14 cellular contexts compared by ENCODE assay signal in the genomic region with DNA sequence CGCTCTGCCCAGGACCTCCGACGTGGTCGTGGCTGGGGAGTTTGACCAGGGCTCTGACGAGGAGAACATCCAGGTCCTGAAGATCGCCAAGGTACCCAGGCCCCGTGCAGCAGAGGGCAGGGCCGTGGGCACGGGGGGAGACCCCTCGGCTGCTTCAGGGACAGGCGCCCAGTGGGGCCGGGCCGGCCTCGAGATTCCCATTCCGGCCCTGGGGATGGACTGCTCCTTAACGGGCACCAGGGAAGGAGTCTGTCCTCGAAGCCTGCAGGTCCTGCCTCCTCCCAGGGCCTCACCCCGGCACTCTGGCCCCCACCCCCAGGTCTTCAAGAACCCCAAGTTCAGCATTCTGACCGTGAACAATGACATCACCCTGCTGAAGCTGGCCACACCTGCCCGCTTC. TPM values are rescaled to one million over a fixed set of nuclear protein-coding genes. Genes with fewer than 3 reads are reported as not detected.
"Had no signal": no experiment of that assay in that cellular context is flagged by ENCODE, and none has a peak within 500 bp of the region (broad histone marks: within the 10 kb centered on the region; RNA-seq: fewer than 3 reads in every experiment).

No MANE protein-coding gene starts in this region.

RNA-seq across cellular contexts. Expression of a gene that starts 4.3 kb away (rescaled TPM):
- total RNA-seq: activated naive CD4-positive, alpha-beta T cell treated with anti-CD3 and anti-CD28 coated beads for 36 hours; activated naive CD4-positive, alpha-beta T cell treated with anti-CD3 and anti-CD28 coated beads, Interleukin-2, amount 50 U/mL, for 72 hours; activated naive CD8-positive, alpha-beta T cell treated with anti-CD3 and anti-CD28 coated beads for 36 hours; activated naive CD8-positive, alpha-beta T cell treated with anti-CD3 and anti-CD28 coated beads, Interleukin-2, amount 10 ng/mL, durations not matched to agents 7 days and 5 days; activated T-cell treated with anti-CD3 and anti-CD28 coated beads, Interleukin-2, amount 50 U/mL, for 72 hours; activated T-helper 1 cell treated with anti-CD3 and anti-CD28 coated beads, Interleukin-12 subunit alpha, Interleukin-12 subunit beta, Interleukin-2, Interleukin-4 antibody, amounts not matched to agents 30 ng/mL and 10 ng/mL and 1 ng/mL, durations not matched to agents 14 hours and 24 hours and 36 hours; activated T-helper 17 cell treated with anti-CD3 and anti-CD28 coated beads, Interleukin-2, amount 50 U/mL, for 72 hours; activated T-helper 2 cell treated with anti-CD3 and anti-CD28 coated beads, Interferon-gamma antibody, Interleukin-2, Interleukin-4, amounts not matched to agents 10 μg/mL and 5 μg/mL and 100 μg/mL, durations not matched to agents 14 hours and 24 hours and 36 hours; ascending aorta; breast epithelium; cardiac muscle cell; cardiac septum; cerebellum; chondrocyte had no signal

RNA-seq across cellular contexts. Expression of a gene that starts 16.2 kb away (rescaled TPM):
- total RNA-seq: activated naive CD4-positive, alpha-beta T cell treated with anti-CD3 and anti-CD28 coated beads for 36 hours; activated naive CD4-positive, alpha-beta T cell treated with anti-CD3 and anti-CD28 coated beads, Interleukin-2, amount 50 U/mL, for 72 hours; activated naive CD8-positive, alpha-beta T cell treated with anti-CD3 and anti-CD28 coated beads for 36 hours; activated naive CD8-positive, alpha-beta T cell treated with anti-CD3 and anti-CD28 coated beads, Interleukin-2, amount 10 ng/mL, durations not matched to agents 7 days and 5 days; activated T-cell treated with anti-CD3 and anti-CD28 coated beads, Interleukin-2, amount 50 U/mL, for 72 hours; activated T-helper 1 cell treated with anti-CD3 and anti-CD28 coated beads, Interleukin-12 subunit alpha, Interleukin-12 subunit beta, Interleukin-2, Interleukin-4 antibody, amounts not matched to agents 30 ng/mL and 10 ng/mL and 1 ng/mL, durations not matched to agents 14 hours and 24 hours and 36 hours; activated T-helper 17 cell treated with anti-CD3 and anti-CD28 coated beads, Interleukin-2, amount 50 U/mL, for 72 hours; activated T-helper 2 cell treated with anti-CD3 and anti-CD28 coated beads, Interferon-gamma antibody, Interleukin-2, Interleukin-4, amounts not matched to agents 10 μg/mL and 5 μg/mL and 100 μg/mL, durations not matched to agents 14 hours and 24 hours and 36 hours; ascending aorta; breast epithelium; cardiac muscle cell; cardiac septum; cerebellum; chondrocyte had no signal

RNA-seq across cellular contexts. Expression of a gene that starts 28.3 kb away (rescaled TPM):
- total RNA-seq: activated naive CD8-positive, alpha-beta T cell treated with anti-CD3 and anti-CD28 coated beads, Interleukin-2, amount 10 ng/mL, durations not matched to agents 7 days and 5 days had no signal
